26 cellular contexts compared by ENCODE assay signal in genomic region chr1:244755673-244756072, GRCh38.
"Had no signal": no experiment of that assay in that cellular context is flagged by ENCODE, and none has a peak within 500 bp of the region (broad histone marks: within the 10 kb centered on the region; RNA-seq: fewer than 3 reads in every experiment).

No MANE protein-coding gene starts in this region.

- H3K36me3 Mint-ChIP-seq: memory B cell; natural killer cell; stimulated activated memory B cell treated with anti-CD40 and anti-IgM and Interleukin-4, amounts not matched to agents 10 μg/mL and 1 μg/mL and 100 μg/mL, for 72 hours; type B pancreatic cell had no signal

- H3K9me3 Mint-ChIP-seq: dendritic cell treated with granulocyte-macrophage colony-stimulating factor and Interleukin-4, amounts not matched to agents 40 ng/mL and 50 ng/mL, for 4 days; endodermal cell; memory B cell; natural killer cell; stimulated activated memory B cell treated with anti-CD40 and anti-IgM and Interleukin-4, amounts not matched to agents 10 μg/mL and 1 μg/mL and 100 μg/mL, for 72 hours; type B pancreatic cell had no signal

- H3K27me3 Mint-ChIP-seq: dendritic cell treated with granulocyte-macrophage colony-stimulating factor and Interleukin-4, amounts not matched to agents 40 ng/mL and 50 ng/mL, for 4 days; memory B cell; stimulated activated memory B cell treated with anti-CD40 and anti-IgM and Interleukin-4, amounts not matched to agents 10 μg/mL and 1 μg/mL and 100 μg/mL, for 72 hours; type B pancreatic cell had no signal

- H3K27ac Mint-ChIP-seq: dendritic cell treated with granulocyte-macrophage colony-stimulating factor and Interleukin-4, amounts not matched to agents 40 ng/mL and 50 ng/mL, for 4 days; endodermal cell; memory B cell; natural killer cell; stimulated activated memory B cell treated with anti-CD40 and anti-IgM and Interleukin-4, amounts not matched to agents 10 μg/mL and 1 μg/mL and 100 μg/mL, for 72 hours; type B pancreatic cell had no signal

- ATAC-seq: esophagus mucosa; gastrocnemius medialis; left lobe of liver; natural killer cell; sciatic nerve; stimulated activated memory B cell treated with anti-CD40 and anti-IgM and Interleukin-4, amounts not matched to agents 10 μg/mL and 1 μg/mL and 100 μg/mL, for 72 hours; stimulated activated naive CD8-positive, alpha-beta T cell treated with anti-CD3 and anti-CD28 coated beads, Interleukin-15, Interleukin-2, amounts not matched to agents 100 U/mL and 50 U/mL, for 24 hours had no signal

- DNase-seq: colonic mucosa; effector CD8-positive, alpha-beta T cell; endodermal cell; foreskin fibroblast; gastrocnemius medialis; head of caudate nucleus; kidney; natural killer cell; stimulated activated CD4-positive, alpha-beta T cell treated with anti-CD3 and anti-CD28 coated beads, Interleukin-4, amount 100 ng/mL, for 4 hours; stimulated activated naive CD8-positive, alpha-beta T cell treated with anti-CD3 and anti-CD28 coated beads, Interleukin-15, Interleukin-2, amounts not matched to agents 100 U/mL and 50 U/mL, for 24 hours; substantia nigra; testis; tibial artery had no signal

- H3K4me1 ChIP-seq: colonic mucosa, gastrocnemius medialis, prostate gland, testis had no signal

- FAIRE-seq: kidney had no signal

- H3K4me3 Mint-ChIP-seq: dendritic cell treated with granulocyte-macrophage colony-stimulating factor and Interleukin-4, amounts not matched to agents 40 ng/mL and 50 ng/mL, for 4 days; endodermal cell; memory B cell; natural killer cell; stimulated activated memory B cell treated with anti-CD40 and anti-IgM and Interleukin-4, amounts not matched to agents 10 μg/mL and 1 μg/mL and 100 μg/mL, for 72 hours; type B pancreatic cell had no signal

- H3K4me3 ChIP-seq: colonic mucosa, gastrocnemius medialis, hepatocyte, lung, prostate gland, right atrium auricular region, testis, tibial artery had no signal

- H2AFZ ChIP-seq: hepatocyte, parathyroid adenoma had no signal

- H3K79me2 ChIP-seq: hepatocyte, parathyroid adenoma had no signal

- H3K4me1 Mint-ChIP-seq: memory B cell; natural killer cell; stimulated activated memory B cell treated with anti-CD40 and anti-IgM and Interleukin-4, amounts not matched to agents 10 μg/mL and 1 μg/mL and 100 μg/mL, for 72 hours had no signal

- H3K36me3 ChIP-seq: colonic mucosa, gastrocnemius medialis, prostate gland, right atrium auricular region, tibial artery had no signal

- H3K9me3 ChIP-seq: colonic mucosa, gastrocnemius medialis, prostate gland, right atrium auricular region, testis, tibial artery had no signal

- H3K27me3 ChIP-seq: colonic mucosa, gastrocnemius medialis, hepatocyte, right atrium auricular region, testis, tibial artery had no signal

- H3K4me2 ChIP-seq: hepatocyte had no signal

- H3K27ac ChIP-seq: colonic mucosa, epithelial cell of prostate, gastrocnemius medialis, hepatocyte, parathyroid adenoma, prostate gland, right atrium auricular region, testis, tibial artery had no signal
